ENCODE assay signal across 31 cellular contexts in genomic region chr10:131247873-131248272, GRCh38.
"Had no signal": no experiment of that assay in that cellular context is flagged by ENCODE, and none has a peak within 500 bp of the region (broad histone marks: within the 10 kb centered on the region; RNA-seq: fewer than 3 reads in every experiment).

No MANE protein-coding gene starts in this region.

- H3K27me3 Mint-ChIP-seq: activated CD4-positive, alpha-beta memory T cell treated with anti-CD3 and anti-CD28 coated beads for 36 hours; activated CD4-positive, alpha-beta T cell treated with anti-CD3 and anti-CD28 coated beads, Interleukin-2, amount 10 ng/mL, durations not matched to agents 7 days and 5 days; activated naive CD8-positive, alpha-beta T cell treated with anti-CD3 and anti-CD28 coated beads, Interleukin-2, amount 50 U/mL, for 24 hours; brain had no signal

- H3K4me3 Mint-ChIP-seq: activated CD4-positive, alpha-beta memory T cell treated with anti-CD3 and anti-CD28 coated beads for 36 hours; activated CD4-positive, alpha-beta T cell treated with anti-CD3 and anti-CD28 coated beads, Interleukin-2, amount 10 ng/mL, durations not matched to agents 7 days and 5 days; activated naive CD4-positive, alpha-beta T cell treated with anti-CD3 and anti-CD28 coated beads, Interleukin-2, amount 10 ng/mL, durations not matched to agents 7 days and 5 days; activated naive CD8-positive, alpha-beta T cell; activated naive CD8-positive, alpha-beta T cell treated with anti-CD3 and anti-CD28 coated beads, Interleukin-2, amount 50 U/mL, for 24 hours; brain; T-helper 1 cell treated with Interleukin-12 subunit alpha and Interleukin-12 subunit beta and Interleukin-4 antibody, amounts not matched to agents 30 μg/mL and 1 μg/mL, for 36 hours; T-helper 2 cell treated with Interferon-gamma antibody and Interleukin-4, amounts not matched to agents 5 μg/mL and 100 μg/mL, for 36 hours had no signal

- H3K9me3 ChIP-seq: Peyer's patch, SK-N-SH had no signal

- H3K4me3 ChIP-seq: Peyer's patch, SJSA1 had no signal

- H3K27me3 ChIP-seq: Peyer's patch, SJSA1 had no signal

- H3K27ac Mint-ChIP-seq: activated CD4-positive, alpha-beta memory T cell treated with anti-CD3 and anti-CD28 coated beads for 36 hours; activated CD4-positive, alpha-beta T cell treated with anti-CD3 and anti-CD28 coated beads, Interleukin-2, amount 10 ng/mL, durations not matched to agents 7 days and 5 days; activated naive CD4-positive, alpha-beta T cell treated with anti-CD3 and anti-CD28 coated beads, Interleukin-2, amount 10 ng/mL, durations not matched to agents 7 days and 5 days; activated naive CD8-positive, alpha-beta T cell; activated naive CD8-positive, alpha-beta T cell treated with anti-CD3 and anti-CD28 coated beads, Interleukin-2, amount 50 U/mL, for 24 hours; brain; T-helper 1 cell treated with Interleukin-12 subunit alpha and Interleukin-12 subunit beta and Interleukin-4 antibody, amounts not matched to agents 30 μg/mL and 1 μg/mL, for 36 hours; T-helper 2 cell treated with Interferon-gamma antibody and Interleukin-4, amounts not matched to agents 5 μg/mL and 100 μg/mL, for 36 hours had no signal

- H3K36me3 ChIP-seq: Peyer's patch, SJSA1 had no signal

- H3K4me2 ChIP-seq: SK-N-SH had no signal

- H3K27ac ChIP-seq: Peyer's patch, SJSA1 had no signal

- H3K4me1 Mint-ChIP-seq: activated CD4-positive, alpha-beta T cell treated with anti-CD3 and anti-CD28 coated beads, Interleukin-2, amount 10 ng/mL, durations not matched to agents 7 days and 5 days; activated naive CD4-positive, alpha-beta T cell treated with anti-CD3 and anti-CD28 coated beads, Interleukin-2, amount 10 ng/mL, durations not matched to agents 7 days and 5 days; activated naive CD8-positive, alpha-beta T cell treated with anti-CD3 and anti-CD28 coated beads, Interleukin-2, amount 50 U/mL, for 24 hours had no signal

- FAIRE-seq: TTC549 had no signal

- H3K9ac ChIP-seq: SK-N-SH had no signal

- H3K9me3 Mint-ChIP-seq: activated CD4-positive, alpha-beta memory T cell treated with anti-CD3 and anti-CD28 coated beads for 36 hours; activated CD4-positive, alpha-beta T cell treated with anti-CD3 and anti-CD28 coated beads, Interleukin-2, amount 10 ng/mL, durations not matched to agents 7 days and 5 days; activated naive CD4-positive, alpha-beta T cell treated with anti-CD3 and anti-CD28 coated beads, Interleukin-2, amount 10 ng/mL, durations not matched to agents 7 days and 5 days; activated naive CD8-positive, alpha-beta T cell treated with anti-CD3 and anti-CD28 coated beads, Interleukin-2, amount 50 U/mL, for 24 hours; T-helper 1 cell treated with Interleukin-12 subunit alpha and Interleukin-12 subunit beta and Interleukin-4 antibody, amounts not matched to agents 30 μg/mL and 1 μg/mL, for 36 hours; T-helper 2 cell treated with Interferon-gamma antibody and Interleukin-4, amounts not matched to agents 5 μg/mL and 100 μg/mL, for 36 hours had no signal

- H3K36me3 Mint-ChIP-seq: activated CD4-positive, alpha-beta memory T cell treated with anti-CD3 and anti-CD28 coated beads for 36 hours; activated naive CD4-positive, alpha-beta T cell treated with anti-CD3 and anti-CD28 coated beads, Interleukin-2, amount 10 ng/mL, durations not matched to agents 7 days and 5 days; activated naive CD8-positive, alpha-beta T cell; brain had no signal

- H3K4me1 ChIP-seq: Peyer's patch, SJSA1 had no signal

- DNase-seq: activated CD4-positive, alpha-beta memory T cell treated with anti-CD3 and anti-CD28 coated beads for 36 hours; activated CD4-positive, alpha-beta T cell treated with anti-CD3 and anti-CD28 coated beads, Interleukin-2, amount 10 ng/mL, durations not matched to agents 7 days and 5 days; activated CD8-positive, alpha-beta memory T cell treated with anti-CD3 and anti-CD28 coated beads, Interleukin-2, amount 50 U/mL, for 4 hours; activated effector memory CD4-positive, alpha-beta T cell treated with Interleukin-2 at 50 U/mL for 16 hours; activated naive CD4-positive, alpha-beta T cell treated with anti-CD3 and anti-CD28 coated beads, Interleukin-2, amount 10 ng/mL, durations not matched to agents 7 days and 5 days; activated naive CD8-positive, alpha-beta T cell treated with anti-CD3 and anti-CD28 coated beads, Interleukin-2, amount 50 U/mL, for 24 hours; activated T-cell treated with anti-CD3 and anti-CD28 coated beads, Interleukin-2, amount 50 U/mL, for 48 hours; anterior cingulate cortex; central memory CD4-positive, alpha-beta T cell; Kasumi-1; KG1; MM.1S; MV-4-11; NCI-H1092; NCI-H1436 treated with DMSO at 0.1 percent for 48 hours; NCI-H1694 treated with DMSO at 0.1 percent for 48 hours; NCI-H2029; NCI-H345; NCI-H524 treated with DMSO at 0.1 percent for 48 hours; NK-92 treated with Interleukin-12 subunit alpha and Interleukin-12 subunit beta, amount 100 ng/mL, for 24 hours; PC-3; RPMI8226; SHP77 treated with DMSO at 0.1 percent for 48 hours; SK-N-SH had no signal

- ATAC-seq: activated naive CD8-positive, alpha-beta T cell treated with anti-CD3 and anti-CD28 coated beads, Interleukin-2, amount 50 U/mL, for 24 hours; PC-3 had no signal
